Comparison of ENCODE assay signal across 23 cellular contexts in genomic region chr16:51509336-51509735, GRCh38.
DNase-seq lines count a peak whose midpoint lies in the region; ATAC-seq and TF ChIP-seq lines count a peak whose summit lies in the region.
"Had no signal": no experiment of that assay in that cellular context is flagged by ENCODE, and none has a peak within 500 bp of the region (broad histone marks: within the 10 kb centered on the region; RNA-seq: fewer than 3 reads in every experiment).

No MANE protein-coding gene starts in this region.

- peak; percentile 18 for DNase-seq in DMS 273 (lab: John Stamatoyannopoulos, UW; ENCODE audit: unreplicated experiment)
- DNase-seq in DMS 273 treated with DMSO at 0.1 percent for 48 hours (lab: John Stamatoyannopoulos, UW): no peak
- DNase-seq in ELR (ENCODE audit: low read depth): peak; percentile 5
- DNase-seq in RPMI7951 (ENCODE audit: low read depth): peak; percentile 25
- DNase-seq in foreskin keratinocyte: no peak
- DNase-seq in activated naive CD4-positive, alpha-beta T cell treated with Interleukin-2 at 50 U/mL for 16 hours: no peak
- DNase-seq in activated T-cell treated with anti-CD3 and anti-CD28 coated beads, Interleukin-2, amount 50 U/mL, for 72 hours: no peak
- no peak for DNase-seq in PC-3
- DNase-seq: Calu3; CD4-positive, alpha-beta memory T cell; DMS79; H9; NCI-H1092 treated with DMSO at 0.1 percent for 48 hours; NCI-H1436 treated with DMSO at 0.1 percent for 48 hours; NCI-H1930; NCI-H2171 treated with DMSO at 0.1 percent for 48 hours; NCI-H446; NCI-H526 had no signal

- H3K9ac ChIP-seq in PC-3 (ENCODE audit: low read length): no peak overlapping the region
- H3K9ac ChIP-seq: BLaER1 treated with 17β-estradiol and CSF1 and Interleukin-3, amounts not matched to agents 10 nM and 100 nM had no signal

- H3K9me3 Mint-ChIP-seq in activated T-cell treated with anti-CD3 and anti-CD28 coated beads, Interleukin-2, amount 50 U/mL, for 72 hours: peaks cover 6% of the 10 kb centered on the region in 2 donors

- no peaks in the 10 kb centered on the region for H3K36me3 Mint-ChIP-seq in activated T-cell treated with anti-CD3 and anti-CD28 coated beads, Interleukin-2, amount 50 U/mL, for 72 hours (ENCODE audit: insufficient read depth in 2 of 2)
- H3K36me3 Mint-ChIP-seq: CD4-positive, alpha-beta memory T cell had no signal

- H3K27ac ChIP-seq in foreskin keratinocyte: no peak overlapping the region
- H3K27ac ChIP-seq in PC-3 (ENCODE audit: low read length): no peak overlapping the region
- H3K27ac ChIP-seq: 22Rv1; BLaER1 treated with 17β-estradiol and CSF1 and Interleukin-3, amounts not matched to agents 10 nM and 100 nM; SJSA1 had no signal

- H4K20me1 ChIP-seq in PC-3 (ENCODE audit: low read length): no peaks in the 10 kb centered on the region
- H4K20me1 ChIP-seq: BLaER1 treated with 17β-estradiol and CSF1 and Interleukin-3, amounts not matched to agents 10 nM and 100 nM had no signal

- H2AFZ ChIP-seq in PC-3 (ENCODE audit: low read length): no peak overlapping the region

- ATAC-seq in foreskin keratinocyte (no peak), PC-3 (no peak)
- no peak for ATAC-seq in activated T-cell treated with anti-CD3 and anti-CD28 coated beads, Interleukin-2, amount 50 U/mL, for 72 hours (replicated peaks in 1 of 2)
- ATAC-seq: Panc1 had no signal

- no peaks in the 10 kb centered on the region for H3F3A ChIP-seq in PC-3 (ENCODE audit: low read length, unreplicated experiment)

- no peaks in the 10 kb centered on the region for H3K27me3 Mint-ChIP-seq in activated T-cell treated with anti-CD3 and anti-CD28 coated beads, Interleukin-2, amount 50 U/mL, for 72 hours (ENCODE audit: low read depth)
- H3K27me3 Mint-ChIP-seq: CD4-positive, alpha-beta memory T cell had no signal

- no peaks in the 10 kb centered on the region for H3K9me3 ChIP-seq in PC-3 (ENCODE audit: low read length)
- H3K9me3 ChIP-seq: SJSA1 had no signal

- H3K9me2 ChIP-seq in PC-3 (replicated peaks; ENCODE audit: low read length): no peaks in the 10 kb centered on the region

- POLR2A ChIA-PET in PC-3 (lab: Charles Lee; ENCODE audit: unreplicated experiment): no interaction called here

- TF ChIP-seq CTCF in foreskin keratinocyte (conservative IDR thresholded peaks at IDR 0.05) (peak; percentile 40), PC-3 (conservative IDR thresholded peaks at IDR 0.05; ENCODE audit: low read depth, low read length) (no peak)

- H3K27ac Mint-ChIP-seq in activated T-cell treated with anti-CD3 and anti-CD28 coated beads, Interleukin-2, amount 50 U/mL, for 72 hours: no peak overlapping the region
- H3K27ac Mint-ChIP-seq: CD4-positive, alpha-beta memory T cell; H9; T-helper 1 cell treated with Interleukin-12 subunit alpha and Interleukin-12 subunit beta and Interleukin-4 antibody, amounts not matched to agents 30 μg/mL and 1 μg/mL, for 36 hours had no signal

- no peaks in the 10 kb centered on the region for H3K79me2 ChIP-seq in PC-3 (ENCODE audit: low read length)

- CTCF ChIA-PET in PC-3 (lab: Charles Lee): no interaction called here

- H3K4me1 Mint-ChIP-seq in activated T-cell treated with anti-CD3 and anti-CD28 coated beads, Interleukin-2, amount 50 U/mL, for 72 hours (ENCODE audit: low read depth): no peaks in the 10 kb centered on the region
- H3K4me1 Mint-ChIP-seq: CD4-positive, alpha-beta memory T cell; H9 had no signal

- no TSS peak for BruUV-seq in PC-3 (replicated peaks; lab: Mats Ljungman, UMichigan)

- H3K4me1 ChIP-seq in foreskin keratinocyte: no peaks in the 10 kb centered on the region
- no peaks in the 10 kb centered on the region for H3K4me1 ChIP-seq in PC-3 (ENCODE audit: insufficient read depth, low read length)
- H3K4me1 ChIP-seq: SJSA1 had no signal

- H3K4me3 Mint-ChIP-seq in activated T-cell treated with anti-CD3 and anti-CD28 coated beads, Interleukin-2, amount 50 U/mL, for 72 hours: no peak overlapping the region
- H3K4me3 Mint-ChIP-seq: CD4-positive, alpha-beta memory T cell; H9; T-helper 1 cell treated with Interleukin-12 subunit alpha and Interleukin-12 subunit beta and Interleukin-4 antibody, amounts not matched to agents 30 μg/mL and 1 μg/mL, for 36 hours had no signal

- H3K4me2 ChIP-seq in PC-3 (ENCODE audit: low read length): no peak overlapping the region
- H3K4me2 ChIP-seq: BLaER1 treated with 17β-estradiol and CSF1 and Interleukin-3, amounts not matched to agents 10 nM and 100 nM had no signal

- H3K27me3 ChIP-seq in foreskin keratinocyte (no peaks in the 10 kb centered on the region), PC-3 (ENCODE audit: low read length) (no peaks in the 10 kb centered on the region)
- H3K27me3 ChIP-seq: BLaER1 treated with 17β-estradiol and CSF1 and Interleukin-3, amounts not matched to agents 10 nM and 100 nM; SJSA1 had no signal

- intact Hi-C loops in PC-3 (cut with micrococcal nuclease): no loop called here

- no peaks in the 10 kb centered on the region for H3K36me3 ChIP-seq in PC-3 (ENCODE audit: low read depth, low read length)
- H3K36me3 ChIP-seq: BLaER1 treated with 17β-estradiol and CSF1 and Interleukin-3, amounts not matched to agents 10 nM and 100 nM; SJSA1 had no signal

- H3K4me3 ChIP-seq in PC-3 (ENCODE audit: low read length): no peak overlapping the region
- H3K4me3 ChIP-seq: BLaER1 treated with 17β-estradiol and CSF1 and Interleukin-3, amounts not matched to agents 10 nM and 100 nM; SJSA1 had no signal

Comparison
In these comparisons a context has a peak if more than half of its experiments do, and no peak if none do; other contexts are left out.
1. DNase-seq: peak in DMS 273 (single experiment), ELR (single experiment) and RPMI7951 (single experiment); none in DMS 273 treated with DMSO at 0.1 percent for 48 hours (single experiment), foreskin keratinocyte (0 of 2), activated naive CD4-positive, alpha-beta T cell treated with Interleukin-2 at 50 U/mL for 16 hours (single experiment), activated T-cell treated with anti-CD3 and anti-CD28 coated beads, Interleukin-2, amount 50 U/mL, for 72 hours (0 of 2) and PC-3 (single experiment).